8 cellular contexts compared by ENCODE assay signal in the genomic region with DNA sequence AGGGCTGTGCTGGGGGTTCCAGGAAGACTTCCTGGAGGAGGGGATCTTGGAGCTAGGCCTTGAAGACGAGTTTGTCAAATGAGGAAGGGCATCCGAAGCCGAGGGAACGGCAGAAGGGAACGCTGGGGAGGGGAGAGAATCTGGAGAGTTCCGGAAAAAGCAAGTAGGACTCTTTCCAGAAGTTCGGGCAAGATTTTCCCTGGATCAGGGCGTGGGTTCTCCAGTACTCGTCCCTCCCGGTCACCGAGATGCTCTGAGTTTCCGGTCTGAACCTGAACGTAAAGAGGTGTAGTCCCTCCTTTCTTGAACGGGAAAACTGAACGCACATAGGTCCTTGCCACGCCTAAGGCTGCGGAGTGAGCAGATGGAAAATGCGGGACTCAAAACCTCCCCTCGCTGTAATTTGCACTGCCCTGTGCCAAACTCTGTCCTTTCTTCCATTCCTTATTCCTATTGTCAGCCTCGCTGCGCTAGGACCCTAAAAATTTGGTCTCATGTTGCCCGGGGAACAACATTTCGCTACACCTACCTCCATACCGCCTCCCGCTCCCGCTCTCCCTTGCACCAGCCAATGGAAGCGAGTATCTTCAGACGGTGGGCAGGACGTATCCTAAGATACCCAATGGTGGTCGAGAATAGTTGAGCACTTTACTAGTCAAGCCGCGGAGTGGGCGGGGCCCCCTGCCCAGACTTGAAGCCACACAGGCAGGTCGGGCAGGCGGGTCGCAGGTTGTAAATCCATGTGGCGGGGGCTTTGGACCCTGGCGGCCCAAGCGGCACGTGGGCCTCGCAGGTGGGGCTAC. TPM values are rescaled to one million over a fixed set of nuclear protein-coding genes. Genes with fewer than 3 reads are reported as not detected.
DNase-seq lines count a peak whose midpoint lies in the region; ATAC-seq and TF ChIP-seq lines count a peak whose summit lies in the region.

A gene with protein sequence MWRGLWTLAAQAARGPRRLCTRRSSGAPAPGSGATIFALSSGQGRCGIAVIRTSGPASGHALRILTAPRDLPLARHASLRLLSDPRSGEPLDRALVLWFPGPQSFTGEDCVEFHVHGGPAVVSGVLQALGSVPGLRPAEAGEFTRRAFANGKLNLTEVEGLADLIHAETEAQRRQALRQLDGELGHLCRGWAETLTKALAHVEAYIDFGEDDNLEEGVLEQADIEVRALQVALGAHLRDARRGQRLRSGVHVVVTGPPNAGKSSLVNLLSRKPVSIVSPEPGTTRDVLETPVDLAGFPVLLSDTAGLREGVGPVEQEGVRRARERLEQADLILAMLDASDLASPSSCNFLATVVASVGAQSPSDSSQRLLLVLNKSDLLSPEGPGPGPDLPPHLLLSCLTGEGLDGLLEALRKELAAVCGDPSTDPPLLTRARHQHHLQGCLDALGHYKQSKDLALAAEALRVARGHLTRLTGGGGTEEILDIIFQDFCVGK (plus strand): TSS at position 682 of the 803 bp plus-strand sequence. CDS start 59 bp downstream, at position 741.

- H3K4me1 Mint-ChIP-seq in activated CD4-positive, alpha-beta memory T cell treated with anti-CD3 and anti-CD28 coated beads for 36 hours (ENCODE audit: low read depth) = peaks cover 28% of the 10 kb centered on the region

- H3K27ac ChIP-seq in dorsolateral prefrontal cortex = peak within 1 kb of the TSS; percentile 67 to 98 (median 94)
- peak within 1 kb of the TSS; percentile 77 to 78 (median 78) for H3K27ac ChIP-seq in right lobe of liver

- peak within 1 kb of the TSS; percentile 93 for H3K27ac Mint-ChIP-seq in activated CD4-positive, alpha-beta memory T cell treated with anti-CD3 and anti-CD28 coated beads for 36 hours

- CTCF ChIA-PET in activated CD4-positive, alpha-beta memory T cell treated with anti-CD3 and anti-CD28 coated beads for 36 hours (lab: Charles Lee) = interaction anchor here (1.4 kb wide), 1 partner anchor 28 kb away, joined by 11 read pairs; a partner anchor contains a TSS

- H3K4me1 ChIP-seq in right lobe of liver = peaks cover 0 to 24% (median 5%) of the 10 kb centered on the region in 4 donors

- H3K9me3 Mint-ChIP-seq in activated CD4-positive, alpha-beta memory T cell treated with anti-CD3 and anti-CD28 coated beads for 36 hours = no peaks in the 10 kb centered on the region

- no peak for TF ChIP-seq POLR2A in right lobe of liver (IDR thresholded peaks at IDR 0.05)

- POLR2A ChIA-PET in activated CD4-positive, alpha-beta memory T cell treated with anti-CD3 and anti-CD28 coated beads for 36 hours (lab: Charles Lee) = no interaction called here

- intact Hi-C loops in activated CD4-positive, alpha-beta memory T cell treated with anti-CD3 and anti-CD28 coated beads for 36 hours (cut with micrococcal nuclease) = loop anchor here (1.0 to 5.0 kb wide), 3 partner anchors 32 to 218 kb away; a partner anchor contains a TSS
- intact Hi-C loops in dorsolateral prefrontal cortex (cut with DNase I) (loop anchor here (1.0 to 10.0 kb wide), 2 partner anchors 32 to 218 kb away; a partner anchor contains a TSS), right lobe of liver (cut with DNase I) (no loop called here)

- DNase-seq in CD1c-positive myeloid dendritic cell (ENCODE audit: extremely low spot score) = peak; percentile 98
- DNase-seq in NCI-H82 treated with DMSO at 0.1 percent for 48 hours (lab: John Stamatoyannopoulos, UW; ENCODE audit: unreplicated experiment) = peak; percentile 100
- peak; percentile 98 for DNase-seq in activated CD4-positive, alpha-beta memory T cell treated with anti-CD3 and anti-CD28 coated beads for 36 hours
- DNase-seq in dorsolateral prefrontal cortex = peak; percentile 95 to 100 (median 98)
- peak; percentile 96 to 97 (median 96) for DNase-seq in right lobe of liver
- DNase-seq in stimulated activated CD4-positive, alpha-beta T cell treated with anti-CD3 and anti-CD28 coated beads, Interleukin-4, amount 100 ng/mL, for 4 hours = peak; percentile 94 to 97

- no peaks in the 10 kb centered on the region for H3K36me3 ChIP-seq in right lobe of liver

- no peaks in the 10 kb centered on the region for H3K9me3 ChIP-seq in right lobe of liver

- peak within 1 kb of the TSS; percentile 93 for H3K4me3 Mint-ChIP-seq in activated CD4-positive, alpha-beta memory T cell treated with anti-CD3 and anti-CD28 coated beads for 36 hours

- 0% methylated on average over 23 of the region's 41 CpGs for WGBS in right lobe of liver (ENCODE audit: insufficient coverage, low coverage, low lambda C conversion rate, missing lambda C conversion rate)

- H3K27me3 ChIP-seq in dorsolateral prefrontal cortex = no peaks in the 10 kb centered on the region
- H3K27me3 ChIP-seq in right lobe of liver = no peaks in the 10 kb centered on the region

- ATAC-seq in GM19438 (IDR thresholded peaks at IDR 0.05; ENCODE audit: low read depth, unreplicated experiment) (peak; percentile 71), HG03575 (IDR thresholded peaks at IDR 0.05; ENCODE audit: extremely low read depth, insufficient number of reproducible peaks, low FRiP score, unreplicated experiment) (peak; percentile 69), right lobe of liver (peak; percentile 78 to 87 (median 83))

- no peaks in the 10 kb centered on the region for H3K27me3 Mint-ChIP-seq in activated CD4-positive, alpha-beta memory T cell treated with anti-CD3 and anti-CD28 coated beads for 36 hours

- peaks cover 2% of the 10 kb centered on the region for H3K36me3 Mint-ChIP-seq in activated CD4-positive, alpha-beta memory T cell treated with anti-CD3 and anti-CD28 coated beads for 36 hours

- peak within 1 kb of the TSS; percentile 52 to 100 (median 85) for H3K4me3 ChIP-seq in dorsolateral prefrontal cortex
- peak within 1 kb of the TSS; percentile 63 to 73 (median 67) for H3K4me3 ChIP-seq in right lobe of liver

- peak in 30 of 56 donors; percentile 9 to 52 (median 24) for TF ChIP-seq CTCF in dorsolateral prefrontal cortex (IDR thresholded peaks at IDR 0.05 in 54 of 56, conservative IDR thresholded peaks at IDR 0.05 in 2 of 56; ENCODE audit: low read depth in 1 of 56, partially characterized antibody in 56 of 56)
- no peak for TF ChIP-seq CTCF in right lobe of liver (IDR thresholded peaks at IDR 0.05)

RNA-seq across cellular contexts. Expression of the gene that starts here (rescaled TPM):
- total RNA-seq in activated CD4-positive, alpha-beta memory T cell treated with anti-CD3 and anti-CD28 coated beads for 36 hours = 10 to 100 TPM; 37.7 to 41.4 TPM
- 10 to 100 TPM; 11.7 to 35.1 (median 22.4) TPM for total RNA-seq in dorsolateral prefrontal cortex
- 10 to 100 TPM; 10.3 to 23.6 (median 13.6) TPM for total RNA-seq in right lobe of liver

Comparison
In these comparisons a context has a peak if more than half of its experiments do, and no peak if none do; other contexts are left out.
1. Peak in every context shown above with its lines: DNase-seq, ATAC-seq, H3K4me3 ChIP-seq and H3K27ac ChIP-seq.
2. CTCF ChIP-seq: peak in dorsolateral prefrontal cortex (30 of 56); none in right lobe of liver (0 of 4).
3. intact Hi-C loops: an anchor here in activated CD4-positive, alpha-beta memory T cell treated with anti-CD3 and anti-CD28 coated beads for 36 hours (1.0 to 5.0 kb wide) and dorsolateral prefrontal cortex (1.0 to 10.0 kb wide); none called in right lobe of liver.